1 cellular context compared by ENCODE assay signal in genomic region chr3:114086356-114086755, GRCh38.
TF ChIP-seq lines count a peak whose summit lies in the region.

No MANE protein-coding gene starts in this region.

TF ChIP-seq in IMR-90, 13 proteins besides CTCF, POLR2A, EP300 and RAD21:
- TF ChIP-seq NFE2L2 (IDR thresholded peaks at IDR 0.05; ENCODE audit: low read depth, low read length) (no peak), MXI1 (IDR thresholded peaks at IDR 0.05; ENCODE audit: borderline replicate concordance, low read depth, low read length) (no peak), RFX5 (IDR thresholded peaks at IDR 0.05; ENCODE audit: low read depth, low read length) (no peak), CHD1 (IDR thresholded peaks at IDR 0.05; ENCODE audit: low read depth, low read length) (no peak)
